ENCODE assay signal across 8 cellular contexts in the genomic region with DNA sequence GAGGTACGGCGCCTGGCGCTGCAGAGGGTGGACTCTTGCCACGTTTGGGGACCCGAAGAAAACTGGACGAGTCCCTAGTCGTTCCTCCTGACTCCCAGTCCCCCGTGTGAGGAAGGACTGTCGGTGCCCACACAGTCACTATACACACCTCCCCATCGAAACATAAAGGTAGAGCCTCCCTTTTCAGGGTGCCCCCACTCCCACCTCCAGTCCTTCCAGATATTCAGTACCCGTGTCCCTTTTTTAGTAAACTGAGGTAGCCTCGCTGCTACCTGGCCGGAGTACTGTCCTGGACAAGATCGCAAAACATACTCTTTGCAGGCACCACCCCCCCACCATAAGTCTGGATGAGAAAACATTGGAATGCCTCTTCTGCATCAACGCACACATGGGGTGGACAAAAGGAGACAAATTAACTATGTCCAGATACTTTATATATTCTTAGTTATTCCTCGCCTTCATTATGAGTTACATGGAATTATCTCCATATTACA. TPM values are rescaled to one million over a fixed set of nuclear protein-coding genes. Genes with fewer than 3 reads are reported as not detected.
DNase-seq lines count a peak whose midpoint lies in the region; ATAC-seq and TF ChIP-seq lines count a peak whose summit lies in the region.

No MANE protein-coding gene starts in this region.

- ATAC-seq in HG02798 (IDR thresholded peaks at IDR 0.05; ENCODE audit: poor library complexity, unreplicated experiment) (peak; percentile 7), GM19351 (IDR thresholded peaks at IDR 0.05; ENCODE audit: unreplicated experiment) (no peak)

- dilution Hi-C loops in mammary epithelial cell (cut with HindIII; ENCODE audit: low sequenced_read_pairs): loop anchor here (10.0 kb wide), 3 partner anchors 134 to 264 kb away; a partner anchor contains a TSS

- peak overlapping the region; percentile 89 for H3K4me3 ChIP-seq in ACC112 (ENCODE audit: low read depth, low read length)
- H3K4me3 ChIP-seq in mammary epithelial cell (replicated peaks in 1 of 3; ENCODE audit: insufficient read depth in 1 of 3, low read depth in 2 of 3, low read length in 3 of 3): peak overlapping the region; percentile 87 to 93 (median 89)
- H3K4me3 ChIP-seq in mononuclear cell (ENCODE audit: low read length): peak overlapping the region; percentile 91

- WGBS in mammary epithelial cell (ENCODE audit: low coverage, missing lambda C conversion rate): 5% methylated on average over 16 of the region's 16 CpGs

- H3K9ac ChIP-seq in mammary epithelial cell (ENCODE audit: insufficient read depth, low read length): peak overlapping the region; percentile 87

- H3K4me1 ChIP-seq in ACC112 (ENCODE audit: control insufficient read depth, insufficient read depth, low read length, unreplicated experiment): peaks cover 28% of the 10 kb centered on the region
- H3K4me1 ChIP-seq in mammary epithelial cell (ENCODE audit: insufficient read depth, low read length): peaks cover 21% of the 10 kb centered on the region
- peaks cover 42% of the 10 kb centered on the region for H3K4me1 ChIP-seq in mononuclear cell (ENCODE audit: insufficient read depth, low read length)

- peak overlapping the region; percentile 73 for H3K4me2 ChIP-seq in mammary epithelial cell (ENCODE audit: insufficient read depth, low read depth, low read length)

- no peak for TF ChIP-seq CTCF in mammary epithelial cell (conservative IDR thresholded peaks at IDR 0.05 in 1 of 2, IDR thresholded peaks at IDR 0.05 in 1 of 2; ENCODE audit: extremely low read depth in 1 of 2, insufficient read depth in 1 of 2, low read depth in 1 of 2, low read length in 2 of 2)

- intact Hi-C loops in mammary epithelial cell (cut with micrococcal nuclease): loop anchor here (2.0 kb wide), 1 partner anchor 70 kb away; a partner anchor contains a TSS

- H3K79me2 ChIP-seq in ACC112 (ENCODE audit: control insufficient read depth, insufficient read depth, low read length, unreplicated experiment): peaks cover 46% of the 10 kb centered on the region
- H3K79me2 ChIP-seq in mammary epithelial cell (ENCODE audit: insufficient read depth, low read length): peaks cover 57% of the 10 kb centered on the region

- no peaks in the 10 kb centered on the region for H3K9me3 ChIP-seq in mammary epithelial cell (replicated peaks; ENCODE audit: insufficient read depth, low read length)
- no peaks in the 10 kb centered on the region for H3K9me3 ChIP-seq in mononuclear cell (ENCODE audit: low read depth, low read length)

- H3K27me3 ChIP-seq in ACC112 (ENCODE audit: insufficient read depth, low read length) (no peaks in the 10 kb centered on the region), mammary epithelial cell (ENCODE audit: insufficient read depth, low read length) (no peaks in the 10 kb centered on the region), mononuclear cell (ENCODE audit: insufficient read depth, low read length) (no peaks in the 10 kb centered on the region)

- DNase-seq in mammary epithelial cell: no peak
- DNase-seq in RKO (ENCODE audit: low spot score): no peak
- no peak for DNase-seq in stimulated activated naive CD4-positive, alpha-beta T cell treated with Interleukin-2 at 50 U/mL for 16 hours (lab: John Stamatoyannopoulos, UW)
- DNase-seq in stimulated activated CD4-positive, alpha-beta T cell treated with anti-CD3 and anti-CD28 coated beads, Interleukin-4, amount 100 ng/mL, for 24 hours: no peak

- no peak overlapping the region for H3K27ac ChIP-seq in ACC112 (ENCODE audit: low read depth, low read length)
- peak overlapping the region; percentile 82 for H3K27ac ChIP-seq in mammary epithelial cell (ENCODE audit: insufficient read depth, low read depth, low read length)

- CTCF ChIA-PET in mammary epithelial cell (lab: Charles Lee; ENCODE audit: low non-redundant PET): no interaction called here

- H2AFZ ChIP-seq in ACC112 (ENCODE audit: low read length, unreplicated experiment) (peak overlapping the region; percentile 97), mammary epithelial cell (ENCODE audit: low read depth, low read length) (peak overlapping the region; percentile 98)

- H3K36me3 ChIP-seq in ACC112 (ENCODE audit: insufficient read depth, low read length) (no peaks in the 10 kb centered on the region), mammary epithelial cell (ENCODE audit: insufficient read depth, low read length) (no peaks in the 10 kb centered on the region)

- TSS peak; percentile 52 for BruUV-seq in mammary epithelial cell (replicated peaks; lab: Mats Ljungman, UMichigan)

- H4K20me1 ChIP-seq in mammary epithelial cell (ENCODE audit: insufficient read depth, low read length): peaks cover 3% of the 10 kb centered on the region

- in situ Hi-C loops in mammary epithelial cell (cut with MboI; ENCODE audit: low sequenced_read_pairs in 2 of 2): loop anchor here in 1 of 2 donors (5.0 to 10.0 kb wide), 2 partner anchors 66 to 174 kb away; no protein-coding TSS in a partner anchor

RNA-seq across cellular contexts. Expression of a gene that starts 0.6 kb away (rescaled TPM):
- total RNA-seq in mammary epithelial cell (10 to 100 TPM; 30.7 to 78.0 TPM), mononuclear cell (47.8 TPM)
- 8.0 TPM for polyA plus RNA-seq in mammary epithelial cell
- polyA minus RNA-seq in mammary epithelial cell: 90.4 TPM

RNA-seq across cellular contexts. Expression of a gene that starts 8.6 kb away (rescaled TPM):
- 1 to 10 TPM; 1.0 to 2.3 TPM for total RNA-seq in mammary epithelial cell
- polyA plus RNA-seq in mammary epithelial cell: 1.9 TPM
- polyA minus RNA-seq in mammary epithelial cell: not detected
- 2.5 TPM for total RNA-seq in mononuclear cell

RNA-seq across cellular contexts. Expression of a gene that starts 33.4 kb away (rescaled TPM):
- total RNA-seq in mammary epithelial cell (under 1 TPM in 1 of 2 donors, not detected in 1; under 0.01 TPM), mononuclear cell (0.21 TPM)
- polyA plus RNA-seq in mammary epithelial cell: not detected
- not detected for polyA minus RNA-seq in mammary epithelial cell

RNA-seq across cellular contexts. Expression of a gene that starts 42.6 kb away (rescaled TPM):
- 10 to 100 TPM; 56.7 to 84.8 TPM for total RNA-seq in mammary epithelial cell
- polyA plus RNA-seq in mammary epithelial cell: 89.0 TPM
- polyA minus RNA-seq in mammary epithelial cell: 73.9 TPM
- 29.8 TPM for total RNA-seq in mononuclear cell

RNA-seq across cellular contexts. Expression of a gene that starts 49.4 kb away (rescaled TPM):
- total RNA-seq in mammary epithelial cell (10 to 100 TPM; 22.8 to 24.2 TPM), mononuclear cell (133 TPM)
- 11.1 TPM for polyA plus RNA-seq in mammary epithelial cell
- polyA minus RNA-seq in mammary epithelial cell: 3.6 TPM
